In genomic region chr14:60090864-60091519, GRCh38 we compare ENCODE assay signal across 8 cellular contexts. TPM values are rescaled to one million over a fixed set of nuclear protein-coding genes. Genes with fewer than 3 reads are reported as not detected.
DNase-seq lines count a peak whose midpoint lies in the region; ATAC-seq, FAIRE-seq and TF ChIP-seq lines count a peak whose summit lies in the region.

No MANE protein-coding gene starts in this region.

- peak overlapping the region; percentile 29 for H3K4me2 ChIP-seq in KMS-11

- H3K36me3 ChIP-seq in KMS-11 (ENCODE audit: insufficient read depth) (no peaks in the 10 kb centered on the region), SK-N-MC (ENCODE audit: insufficient read depth, low read length) (peaks cover 2% of the 10 kb centered on the region; the same call in 1 of the 2 replicates), small intestine (ENCODE audit: control insufficient read depth in 2 of 2, insufficient read depth in 2 of 2, low read length in 2 of 2) (no peaks in the 10 kb centered on the region)

- DNase-seq in DMS153 (lab: John Stamatoyannopoulos, UW) (peak; percentile 1), SK-N-MC (ENCODE audit: low read depth, low spot score) (no peak), islet precursor cell (peak; percentile 59), small intestine (peak; percentile 59)
- no peak for DNase-seq in central memory CD8-positive, alpha-beta T cell (ENCODE audit: low spot score in 2 of 2)
- no peak for DNase-seq in activated CD4-positive, CD25-positive, alpha-beta regulatory T cell treated with anti-CD3 and anti-CD28 coated beads, Interleukin-2, amount 50 U/mL, for 72 hours

- ATAC-seq in central memory CD8-positive, alpha-beta T cell (replicated peaks; ENCODE audit: extremely low read depth, poor library complexity, severe bottlenecking) = no peak
- ATAC-seq in HG03565 (IDR thresholded peaks at IDR 0.05; ENCODE audit: unreplicated experiment) = no peak

- no peaks in the 10 kb centered on the region for H3K9me3 Mint-ChIP-seq in central memory CD8-positive, alpha-beta T cell

- H3K4me3 ChIP-seq in KMS-11 (IDR thresholded peaks at IDR 0.05; ENCODE audit: insufficient read depth, low read depth, low read length) = no peak overlapping the region
- H3K4me3 ChIP-seq in SK-N-MC = peak overlapping the region; percentile 89
- H3K4me3 ChIP-seq in small intestine (ENCODE audit: low read depth in 1 of 2, low read length in 2 of 2) = peak overlapping the region; percentile 49 to 67

- H3K27ac Mint-ChIP-seq in central memory CD8-positive, alpha-beta T cell (ENCODE audit: low read depth) = peak overlapping the region; percentile 89

- H3K4me3 Mint-ChIP-seq in central memory CD8-positive, alpha-beta T cell = peak overlapping the region; percentile 84

- H3K27ac ChIP-seq in KMS-11 (peak overlapping the region; percentile 96), SK-N-MC (peak overlapping the region; percentile 98), small intestine (ENCODE audit: low read depth in 1 of 2, low read length in 1 of 2) (peak overlapping the region; percentile 90 to 98)

- TF ChIP-seq CTCF in KMS-11 (conservative IDR thresholded peaks at IDR 0.05; ENCODE audit: low read depth, low read length) = no peak

- H3K27me3 Mint-ChIP-seq in central memory CD8-positive, alpha-beta T cell = no peaks in the 10 kb centered on the region

- FAIRE-seq in small intestine (lab: Jason Lieb, UNC) = no peak

- H3K9me3 ChIP-seq in SK-N-MC (ENCODE audit: low read depth, low read length) (no peaks in the 10 kb centered on the region), small intestine (ENCODE audit: control insufficient read depth, low read depth) (no peaks in the 10 kb centered on the region)

- peaks cover 36% of the 10 kb centered on the region for H3K79me2 ChIP-seq in KMS-11 (ENCODE audit: insufficient read depth, low read depth)

- H3K36me3 Mint-ChIP-seq in central memory CD8-positive, alpha-beta T cell (ENCODE audit: insufficient read depth) = peaks cover 16% of the 10 kb centered on the region

- no peaks in the 10 kb centered on the region for H4K20me1 ChIP-seq in KMS-11 (ENCODE audit: insufficient read depth)

- H3K4me1 Mint-ChIP-seq in central memory CD8-positive, alpha-beta T cell = peaks cover 35% of the 10 kb centered on the region

- H3K9ac ChIP-seq in KMS-11 (peak overlapping the region; percentile 86; the same call in 1 of the 2 replicates), SK-N-MC (ENCODE audit: insufficient read length) (peak overlapping the region; percentile 88)

- WGBS in small intestine, 3 donors = 8 to 11% (median 10%) methylated on average over 16 of the region's 16 CpGs

- H2AFZ ChIP-seq in KMS-11 (ENCODE audit: low read depth) = peak overlapping the region; percentile 87

- H3K4me1 ChIP-seq in KMS-11 (ENCODE audit: low read depth, poor library complexity, severe bottlenecking) = peaks cover 26% of the 10 kb centered on the region
- H3K4me1 ChIP-seq in small intestine (ENCODE audit: control insufficient read depth in 2 of 2, insufficient read depth in 1 of 2, low read depth in 1 of 2, low read length in 1 of 2) = peaks cover 0 to 10% of the 10 kb centered on the region in 2 donors

- H3K27me3 ChIP-seq in KMS-11 (ENCODE audit: insufficient read depth, low read depth) (no peaks in the 10 kb centered on the region), small intestine (ENCODE audit: control insufficient read depth in 2 of 2, insufficient read depth in 2 of 2, low read length in 2 of 2) (no peaks in the 10 kb centered on the region)

RNA-seq across cellular contexts. Expression of gene PCNX4, which starts 0.7 kb away (rescaled TPM):
- 1 to 10 TPM; 3.0 to 9.8 (median 8.3) TPM for polyA plus RNA-seq in small intestine

Comparison
In these comparisons a context has a peak if more than half of its experiments do, and no peak if none do; other contexts are left out.
1. DNase-seq: peak in DMS153 (single experiment), islet precursor cell (single experiment) and small intestine (single experiment); none in SK-N-MC (single experiment), central memory CD8-positive, alpha-beta T cell (0 of 2) and activated CD4-positive, CD25-positive, alpha-beta regulatory T cell treated with anti-CD3 and anti-CD28 coated beads, Interleukin-2, amount 50 U/mL, for 72 hours (single experiment).
2. Peak in every context shown above with its lines, with median percentiles within 50 percentile points of each other: H3K27ac ChIP-seq.